Comparison of ENCODE assay signal across 8 cellular contexts in genomic region chr11:17063171-17064002, GRCh38. TPM values are rescaled to one million over a fixed set of nuclear protein-coding genes. Genes with fewer than 3 reads are reported as not detected.
DNase-seq lines count a peak whose midpoint lies in the region; ATAC-seq and TF ChIP-seq lines count a peak whose summit lies in the region.

No MANE protein-coding gene starts in this region.

- DNase-seq in AG04450 (ENCODE audit: low read depth, low spot score) (no peak), GM12865 (ENCODE audit: low read depth) (peak; percentile 70), NCI-H748 (lab: John Stamatoyannopoulos, UW; ENCODE audit: unreplicated experiment) (peak; percentile 67), glutamatergic neuron (peak; percentile 79), progenitor cell of endocrine pancreas (ENCODE audit: low spot score, unreplicated experiment) (peak; percentile 59)

- H3K27ac ChIP-seq in AG04450 (ENCODE audit: low read depth, low read length), result no peak overlapping the region

- TF ChIP-seq CTCF in AG04450 (IDR thresholded peaks at IDR 0.05; ENCODE audit: low read depth, low read length) (peak; percentile 77), GM12865 (IDR thresholded peaks at IDR 0.05; ENCODE audit: insufficient read depth, low read depth, low read length, missing control alignments) (peak; percentile 90), glutamatergic neuron (IDR thresholded peaks at IDR 0.05; ENCODE audit: partially characterized antibody, unreplicated experiment) (peak; percentile 67), progenitor cell of endocrine pancreas (IDR thresholded peaks at IDR 0.05; ENCODE audit: unreplicated experiment) (peak; percentile 87)

- H3K9me3 ChIP-seq in AG04450 (ENCODE audit: control insufficient read depth, insufficient read depth, low read length), result no peaks in the 10 kb centered on the region

- H3K27ac Mint-ChIP-seq in activated T-helper 17 cell treated with anti-CD3 and anti-CD28 coated beads, Interleukin-2, amount 50 U/mL, for 72 hours, result no peak overlapping the region
- H3K27ac Mint-ChIP-seq in glutamatergic neuron (ENCODE audit: unreplicated experiment), result no peak overlapping the region
- no peak overlapping the region for H3K27ac Mint-ChIP-seq in progenitor cell of endocrine pancreas

- H3K4me3 Mint-ChIP-seq in activated T-helper 17 cell treated with anti-CD3 and anti-CD28 coated beads, Interleukin-2, amount 50 U/mL, for 72 hours, result no peak overlapping the region
- H3K4me3 Mint-ChIP-seq in glutamatergic neuron (ENCODE audit: unreplicated experiment), result no peak overlapping the region
- no peak overlapping the region for H3K4me3 Mint-ChIP-seq in progenitor cell of endocrine pancreas (ENCODE audit: low read depth)

- no peak overlapping the region for H3K4me3 ChIP-seq in AG04450 (ENCODE audit: low read depth, low read length)
- no peak overlapping the region for H3K4me3 ChIP-seq in GM12865 (ENCODE audit: low read depth, low read length)

- CTCF ChIA-PET in AG04450 (lab: Charles Lee), result interaction anchor here (0.6 to 6.4 kb wide), 29 partner anchors 12 to 1241 kb away, joined by 3 to 105 read pairs (median 4); no protein-coding TSS in a partner anchor

- POLR2A ChIA-PET in AG04450 (lab: Yijun Ruan, JAX), result no interaction called here

- H3K27me3 Mint-ChIP-seq in activated T-helper 17 cell treated with anti-CD3 and anti-CD28 coated beads, Interleukin-2, amount 50 U/mL, for 72 hours, result no peaks in the 10 kb centered on the region
- H3K27me3 Mint-ChIP-seq in glutamatergic neuron (ENCODE audit: unreplicated experiment) (peaks cover 2% of the 10 kb centered on the region), progenitor cell of endocrine pancreas (no peaks in the 10 kb centered on the region)

- no peaks in the 10 kb centered on the region for H3K9me3 Mint-ChIP-seq in activated T-helper 17 cell treated with anti-CD3 and anti-CD28 coated beads, Interleukin-2, amount 50 U/mL, for 72 hours
- no peaks in the 10 kb centered on the region for H3K9me3 Mint-ChIP-seq in glutamatergic neuron (ENCODE audit: unreplicated experiment)
- peaks cover 4% of the 10 kb centered on the region for H3K9me3 Mint-ChIP-seq in progenitor cell of endocrine pancreas (ENCODE audit: low read depth)

- H3K27me3 ChIP-seq in AG04450 (ENCODE audit: control insufficient read depth, insufficient read depth, low read length), result no peaks in the 10 kb centered on the region

- peak; percentile 59 for ATAC-seq in HG02938 (IDR thresholded peaks at IDR 0.05; ENCODE audit: unreplicated experiment)
- ATAC-seq in activated T-helper 17 cell treated with anti-CD3 and anti-CD28 coated beads, Interleukin-2, amount 50 U/mL, for 72 hours (replicated peaks), result peak; percentile 95
- ATAC-seq in HG02970 (IDR thresholded peaks at IDR 0.05; ENCODE audit: low FRiP score, unreplicated experiment), result no peak

- no peaks in the 10 kb centered on the region for H3K4me1 Mint-ChIP-seq in activated T-helper 17 cell treated with anti-CD3 and anti-CD28 coated beads, Interleukin-2, amount 50 U/mL, for 72 hours
- H3K4me1 Mint-ChIP-seq in glutamatergic neuron (ENCODE audit: low read depth, unreplicated experiment) (no peaks in the 10 kb centered on the region), progenitor cell of endocrine pancreas (ENCODE audit: low read depth) (no peaks in the 10 kb centered on the region)

- H3K36me3 Mint-ChIP-seq in activated T-helper 17 cell treated with anti-CD3 and anti-CD28 coated beads, Interleukin-2, amount 50 U/mL, for 72 hours (ENCODE audit: low read depth), result no peaks in the 10 kb centered on the region
- no peaks in the 10 kb centered on the region for H3K36me3 Mint-ChIP-seq in glutamatergic neuron (ENCODE audit: unreplicated experiment)
- H3K36me3 Mint-ChIP-seq in progenitor cell of endocrine pancreas (ENCODE audit: insufficient read depth), result peaks cover 6% of the 10 kb centered on the region

RNA-seq across cellular contexts. Expression of gene RPS13, which starts 14.1 kb away (rescaled TPM):
- polyA plus RNA-seq in AG04450 (2011; rRNA removed), result 919 and 986 TPM in 2 replicates
- polyA minus RNA-seq in AG04450 (2011; rRNA and poly(A)+ RNA removed), result 340 and 397 TPM in 2 replicates
- 1,000 to 10,000 TPM; 1,309 to 1,464 TPM for total RNA-seq in activated T-helper 17 cell treated with anti-CD3 and anti-CD28 coated beads, Interleukin-2, amount 50 U/mL, for 72 hours
- total RNA-seq in glutamatergic neuron (ENCODE audit: unreplicated experiment) (683 TPM), progenitor cell of endocrine pancreas (966 and 1,026 TPM in 2 replicates)

RNA-seq across cellular contexts. Expression of gene PLEKHA7, which starts 49.2 kb away (rescaled TPM):
- 0.05 and 0.16 TPM in 2 replicates for polyA plus RNA-seq in AG04450 (2011; rRNA removed)
- 0.09 TPM in 1 of 2 replicates, not detected in the other for polyA minus RNA-seq in AG04450 (2011; rRNA and poly(A)+ RNA removed)
- total RNA-seq in activated T-helper 17 cell treated with anti-CD3 and anti-CD28 coated beads, Interleukin-2, amount 50 U/mL, for 72 hours, result 10 to 100 TPM in 1 of 2 donors, 1 to 10 TPM in 1; 2.7 to 35.2 TPM
- 5.7 TPM for total RNA-seq in glutamatergic neuron (ENCODE audit: unreplicated experiment)
- 77.1 and 78.7 TPM in 2 replicates for total RNA-seq in progenitor cell of endocrine pancreas
